In the genomic region with DNA sequence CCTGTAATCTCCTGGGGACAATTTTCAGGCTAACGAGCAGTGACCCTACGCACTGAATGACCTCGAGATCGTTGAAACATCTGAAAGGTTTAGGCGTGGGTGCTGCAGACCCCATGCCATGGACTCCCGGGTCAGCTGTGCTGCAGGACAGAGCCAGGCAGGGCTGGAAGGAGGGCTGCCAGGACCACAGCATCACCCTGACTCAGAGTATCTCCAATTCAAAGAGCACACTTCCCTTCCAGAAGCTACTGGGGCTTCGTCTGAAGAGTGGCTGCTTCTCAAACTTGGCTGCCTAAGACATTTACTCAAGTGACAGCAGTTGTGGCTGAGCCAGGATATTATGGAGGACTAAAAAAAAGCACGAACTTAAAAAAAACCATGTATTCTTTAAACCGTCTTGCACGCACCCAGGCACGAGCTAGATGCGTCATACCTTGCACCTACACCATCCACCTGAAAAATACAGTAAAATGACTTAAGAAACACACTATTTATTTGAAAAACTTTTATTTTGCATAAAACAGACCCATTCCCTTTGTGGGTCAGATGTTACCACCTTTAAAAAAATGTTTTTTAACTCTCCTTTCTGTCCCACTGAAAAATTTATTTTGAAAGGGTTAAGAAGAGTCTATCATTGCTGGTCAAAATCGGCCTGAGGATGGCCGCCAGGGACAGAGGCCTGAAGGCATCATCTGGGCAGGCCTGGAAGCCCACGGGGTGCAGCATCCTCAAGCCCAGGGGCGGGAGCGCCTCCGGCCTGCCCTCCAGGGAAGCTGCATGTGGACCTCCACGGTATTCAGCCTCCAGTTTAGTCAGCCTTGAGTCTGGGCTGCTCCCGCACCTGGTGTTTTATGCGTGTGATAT, we compare ENCODE assay signal across 12 cellular contexts. TPM values are rescaled to one million over a fixed set of nuclear protein-coding genes. Genes with fewer than 3 reads are reported as not detected.
DNase-seq lines count a peak whose midpoint lies in the region; ATAC-seq and TF ChIP-seq lines count a peak whose summit lies in the region.
"Had no signal": no experiment of that assay in that cellular context is flagged by ENCODE, and none has a peak within 500 bp of the region (broad histone marks: within the 10 kb centered on the region; RNA-seq: fewer than 3 reads in every experiment).

No MANE protein-coding gene starts in this region.

- H3K27ac Mint-ChIP-seq in endodermal cell (peak overlapping the region; percentile 74), mesothelial cell of epicardium (no peak overlapping the region)
- H3K27ac Mint-ChIP-seq: activated naive CD4-positive, alpha-beta T cell treated with anti-CD3 and anti-CD28 coated beads, Interleukin-2, amount 10 ng/mL, durations not matched to agents 7 days and 5 days had no signal

- H3K27ac ChIP-seq in endodermal cell (ENCODE audit: low read depth, low read length), result peak overlapping the region; percentile 94
- peak overlapping the region; percentile 54 to 88 for H3K27ac ChIP-seq in lung (ENCODE audit: low read depth in 1 of 2, low read length in 1 of 2)
- peak overlapping the region; percentile 2 for H3K27ac ChIP-seq in subcutaneous abdominal adipose tissue (ENCODE audit: low read depth, low read length)

- H3K4me1 Mint-ChIP-seq in endodermal cell, result peaks cover 5% of the 10 kb centered on the region
- peaks cover 2% of the 10 kb centered on the region for H3K4me1 Mint-ChIP-seq in mesothelial cell of epicardium

- H3K4me1 ChIP-seq in endodermal cell (ENCODE audit: control insufficient read depth, insufficient read depth, low read length) (peaks cover 5% of the 10 kb centered on the region), lung (ENCODE audit: control insufficient read depth in 2 of 2, insufficient read depth in 2 of 2, low read length in 2 of 2) (peaks cover 2 to 3% of the 10 kb centered on the region in 2 donors), subcutaneous abdominal adipose tissue (ENCODE audit: control insufficient read depth in 5 of 5, insufficient read depth in 5 of 5, low read length in 5 of 5) (peaks cover 1 to 20% (median 12%) of the 10 kb centered on the region in 5 donors)
- H3K4me1 ChIP-seq: parathyroid adenoma had no signal

- H3K36me3 ChIP-seq in endodermal cell (ENCODE audit: control insufficient read depth, insufficient read depth, low read length), result no peaks in the 10 kb centered on the region
- H3K36me3 ChIP-seq in lung (ENCODE audit: control insufficient read depth in 2 of 2, insufficient read depth in 2 of 2, low read length in 2 of 2), result peaks cover 0 to 8% of the 10 kb centered on the region in 2 donors
- H3K36me3 ChIP-seq in subcutaneous abdominal adipose tissue (ENCODE audit: control insufficient read depth in 5 of 5, insufficient read depth in 5 of 5, low read length in 5 of 5), result peaks cover 0 to 37% (median 33%) of the 10 kb centered on the region in 5 donors

- peak; percentile 4 for TF ChIP-seq CTCF in endodermal cell (conservative IDR thresholded peaks at IDR 0.05)
- no peak for TF ChIP-seq CTCF in lung (IDR thresholded peaks at IDR 0.05; ENCODE audit: control extremely low read depth, extremely low read depth)
- TF ChIP-seq CTCF in mesothelial cell of epicardium (IDR thresholded peaks at IDR 0.05; ENCODE audit: unreplicated experiment), result no peak

- H3K4me3 Mint-ChIP-seq in endodermal cell (no peak overlapping the region), mesothelial cell of epicardium (no peak overlapping the region)
- H3K4me3 Mint-ChIP-seq: activated naive CD4-positive, alpha-beta T cell treated with anti-CD3 and anti-CD28 coated beads, Interleukin-2, amount 10 ng/mL, durations not matched to agents 7 days and 5 days had no signal

- DNase-seq in MV-4-11 (lab: John Stamatoyannopoulos, UW), result peak; percentile 27
- DNase-seq in endodermal cell, result no peak
- no peak for DNase-seq in lung (ENCODE audit: low spot score)
- DNase-seq in mesothelial cell of epicardium (ENCODE audit: low spot score in 2 of 2, unreplicated experiment in 2 of 2), result no peak
- no peak for DNase-seq in activated CD4-positive, alpha-beta T cell treated with anti-CD3 and anti-CD28 coated beads, Interleukin-2, amount 50 U/mL, for 48 hours
- DNase-seq: activated naive CD4-positive, alpha-beta T cell treated with anti-CD3 and anti-CD28 coated beads, Interleukin-2, amount 10 ng/mL, durations not matched to agents 7 days and 5 days; stimulated activated CD4-positive, alpha-beta T cell treated with anti-CD3 and anti-CD28 coated beads, Interleukin-4, amount 100 ng/mL, for 4 hours; T1000 had no signal

- H3K36me3 Mint-ChIP-seq in endodermal cell (ENCODE audit: low read depth) (no peaks in the 10 kb centered on the region), mesothelial cell of epicardium (no peaks in the 10 kb centered on the region)
- H3K36me3 Mint-ChIP-seq: activated naive CD4-positive, alpha-beta T cell treated with anti-CD3 and anti-CD28 coated beads, Interleukin-2, amount 10 ng/mL, durations not matched to agents 7 days and 5 days had no signal

- H3K27me3 Mint-ChIP-seq in endodermal cell (ENCODE audit: insufficient read depth) (no peaks in the 10 kb centered on the region), mesothelial cell of epicardium (ENCODE audit: low read depth) (no peaks in the 10 kb centered on the region)
- H3K27me3 Mint-ChIP-seq: activated naive CD4-positive, alpha-beta T cell treated with anti-CD3 and anti-CD28 coated beads, Interleukin-2, amount 10 ng/mL, durations not matched to agents 7 days and 5 days had no signal

- H3K4me3 ChIP-seq in endodermal cell (ENCODE audit: low read length) (no peak overlapping the region), lung (no peak overlapping the region), subcutaneous abdominal adipose tissue (ENCODE audit: low read depth in 1 of 5, low read length in 5 of 5) (no peak overlapping the region)

- WGBS in endodermal cell (ENCODE audit: insufficient coverage in 1 of 2, insufficient read length in 1 of 2), 2 experiments, result 90 to 91% methylated on average over 20 to 21 of the region's 21 CpGs
- 83 to 90% methylated on average over 21 of the region's 21 CpGs for WGBS in lung, 2 donors

- H3K9me3 Mint-ChIP-seq in endodermal cell, result no peaks in the 10 kb centered on the region
- H3K9me3 Mint-ChIP-seq in mesothelial cell of epicardium, result no peaks in the 10 kb centered on the region
- H3K9me3 Mint-ChIP-seq: activated naive CD4-positive, alpha-beta T cell treated with anti-CD3 and anti-CD28 coated beads, Interleukin-2, amount 10 ng/mL, durations not matched to agents 7 days and 5 days had no signal

- no peak overlapping the region for H3K9ac ChIP-seq in endodermal cell (ENCODE audit: extremely low read depth, low read length, poor library complexity, severe bottlenecking)
- H3K9ac ChIP-seq in subcutaneous abdominal adipose tissue (ENCODE audit: low read length in 5 of 5), result no peak overlapping the region
- H3K9ac ChIP-seq: parathyroid adenoma had no signal

- ATAC-seq in lung (ENCODE audit: insufficient read depth, low FRiP score) (no peak), GM19328 (IDR thresholded peaks at IDR 0.05; ENCODE audit: unreplicated experiment) (no peak), SK-N-SH treated with all-trans-retinoic acid at 6 μM for 48 hours (no peak)

- H3K27me3 ChIP-seq in endodermal cell (ENCODE audit: control insufficient read depth, insufficient read depth, low read length, poor library complexity, severe bottlenecking) (no peaks in the 10 kb centered on the region), lung (ENCODE audit: control insufficient read depth, insufficient read depth) (no peaks in the 10 kb centered on the region), subcutaneous abdominal adipose tissue (ENCODE audit: control insufficient read depth in 5 of 5, insufficient read depth in 4 of 5, low read length in 5 of 5) (peaks cover 0 to 2% (median 0%) of the 10 kb centered on the region in 5 donors)

- no peaks in the 10 kb centered on the region for H3K9me3 ChIP-seq in endodermal cell (ENCODE audit: control insufficient read depth, low read length)
- H3K9me3 ChIP-seq in lung (ENCODE audit: control insufficient read depth in 2 of 2, insufficient read depth in 1 of 2, low read length in 1 of 2), result no peaks in the 10 kb centered on the region
- H3K9me3 ChIP-seq in subcutaneous abdominal adipose tissue (ENCODE audit: control insufficient read depth in 5 of 5, low read length in 5 of 5), result no peaks in the 10 kb centered on the region

TF ChIP-seq in SK-N-SH treated with all-trans-retinoic acid at 6 μM for 48 hours, 23 proteins besides CTCF, POLR2A, EP300 and RAD21 (continues in another document):
- TF ChIP-seq ZNF565 (CRISPR knock-in tag; conservative IDR thresholded peaks at IDR 0.05; ENCODE audit: low read depth) (no peak), GLIS3 (CRISPR knock-in tag; IDR thresholded peaks at IDR 0.05) (no peak), ZC3H10 (CRISPR knock-in tag; IDR thresholded peaks at IDR 0.05) (no peak), RARB (CRISPR knock-in tag; IDR thresholded peaks at IDR 0.05) (no peak)
- TF ChIP-seq, protein P1, sequence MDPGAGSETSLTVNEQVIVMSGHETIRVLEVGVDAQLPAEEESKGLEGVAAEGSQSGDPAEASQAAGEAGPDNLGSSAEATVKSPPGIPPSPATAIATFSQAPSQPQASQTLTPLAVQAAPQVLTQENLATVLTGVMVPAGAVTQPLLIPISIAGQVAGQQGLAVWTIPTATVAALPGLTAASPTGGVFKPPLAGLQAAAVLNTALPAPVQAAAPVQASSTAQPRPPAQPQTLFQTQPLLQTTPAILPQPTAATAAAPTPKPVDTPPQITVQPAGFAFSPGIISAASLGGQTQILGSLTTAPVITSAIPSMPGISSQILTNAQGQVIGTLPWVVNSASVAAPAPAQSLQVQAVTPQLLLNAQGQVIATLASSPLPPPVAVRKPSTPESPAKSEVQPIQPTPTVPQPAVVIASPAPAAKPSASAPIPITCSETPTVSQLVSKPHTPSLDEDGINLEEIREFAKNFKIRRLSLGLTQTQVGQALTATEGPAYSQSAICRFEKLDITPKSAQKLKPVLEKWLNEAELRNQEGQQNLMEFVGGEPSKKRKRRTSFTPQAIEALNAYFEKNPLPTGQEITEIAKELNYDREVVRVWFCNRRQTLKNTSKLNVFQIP (CRISPR knock-in tag; IDR thresholded peaks at IDR 0.05; ENCODE audit: borderline replicate concordance, low read depth), result no peak

RNA-seq across cellular contexts. Expression of a gene that starts 13.1 kb away (rescaled TPM):
- 10 to 100 TPM; 20.1 to 24.4 TPM for total RNA-seq in endodermal cell
- 22.8 TPM for polyA plus RNA-seq in endodermal cell (2013, experiment 1 of 2)
- polyA plus RNA-seq in endodermal cell (2013, experiment 2 of 2), result 19.1 TPM
- total RNA-seq in lung, result 10 to 100 TPM; 37.4 to 37.6 TPM
- 100 to 1,000 TPM in 1 of 2 donors, 10 to 100 TPM in 1; 13.1 to 179 TPM for polyA plus RNA-seq in lung
- 29.9 to 33.6 TPM (median 31.7 TPM) in 3 replicates for total RNA-seq in mesothelial cell of epicardium

Comparison
In these comparisons a context has a peak if more than half of its experiments do, and no peak if none do; other contexts are left out.
1. H3K27ac ChIP-seq: peak in every context shown above with its lines; median percentile 94 in endodermal cell; 71 in lung; 2 in subcutaneous abdominal adipose tissue.